Comparison of ENCODE assay signal across 35 cellular contexts in genomic region chr14:88908216-88908615, GRCh38.
"Had no signal": no experiment of that assay in that cellular context is flagged by ENCODE, and none has a peak within 500 bp of the region (broad histone marks: within the 10 kb centered on the region; RNA-seq: fewer than 3 reads in every experiment).

No MANE protein-coding gene starts in this region.

- FAIRE-seq: astrocyte, bronchial epithelial cell had no signal

- H3K4me1 ChIP-seq: adrenal gland, ascending aorta, body of pancreas, breast epithelium had no signal

- H3K9me3 ChIP-seq: adrenal gland, ascending aorta had no signal

- H3K4me3 ChIP-seq: adrenal gland, ascending aorta, body of pancreas, breast epithelium, cardiac muscle cell had no signal

- H3K36me3 ChIP-seq: adrenal gland, ascending aorta, brain microvascular endothelial cell, breast epithelium, cardiac muscle cell had no signal

- H3K27ac ChIP-seq: adrenal gland, ascending aorta, body of pancreas, brain microvascular endothelial cell, breast epithelium, cardiac muscle cell had no signal

- DNase-seq: activated effector memory CD4-positive, alpha-beta T cell treated with anti-CD3 and anti-CD28 coated beads, Interleukin-2, amount 50 U/mL, for 16 hours; activated effector memory CD4-positive, alpha-beta T cell treated with Interleukin-2 at 50 U/mL for 16 hours; activated gamma-delta T cell; activated gamma-delta T cell treated with Interleukin-2 at 50 U/mL for 16 hours; activated naive CD4-positive, alpha-beta T cell; activated naive CD4-positive, alpha-beta T cell treated with anti-CD3 and anti-CD28 coated beads for 36 hours; activated naive CD4-positive, alpha-beta T cell treated with anti-CD3 and anti-CD28 coated beads, Interleukin-2, amount 10 ng/mL, durations not matched to agents 7 days and 5 days; activated naive CD4-positive, alpha-beta T cell treated with anti-CD3 and anti-CD28 coated beads, Interleukin-2, amount 50 U/mL, for 16 hours; activated naive CD4-positive, alpha-beta T cell treated with Interleukin-2 at 50 U/mL for 16 hours; activated naive CD8-positive, alpha-beta T cell treated with anti-CD3 and anti-CD28 coated beads for 36 hours; activated naive CD8-positive, alpha-beta T cell treated with anti-CD3 and anti-CD28 coated beads, Interleukin-2, amount 10 ng/mL, durations not matched to agents 7 days and 5 days; activated naive CD8-positive, alpha-beta T cell treated with anti-CD3 and anti-CD28 coated beads, Interleukin-2, amount 50 U/mL, for 24 hours; activated T-cell treated with anti-CD3 and anti-CD28 coated beads for 4 hours; activated T-cell treated with anti-CD3 and anti-CD28 coated beads, Interleukin-2, amount 50 U/mL, for 1 hour; activated T-cell treated with anti-CD3 and anti-CD28 coated beads, Interleukin-2, amount 50 U/mL, for 24 hours; activated T-cell treated with anti-CD3 and anti-CD28 coated beads, Interleukin-2, amount 50 U/mL, for 4 hours; activated T-cell treated with anti-CD3 and anti-CD28 coated beads, Interleukin-2, amount 50 U/mL, for 48 hours; activated T-cell treated with anti-CD3 and anti-CD28 coated beads, Interleukin-2, amount 50 U/mL, for 72 hours; adrenal gland; amniotic stem cell; amygdala; anterior cingulate cortex; aorta; body of pancreas; brain microvascular endothelial cell; caudate nucleus; central memory CD4-positive, alpha-beta T cell; cerebellar nuclear complex had no signal

- ATAC-seq: activated naive CD4-positive, alpha-beta T cell treated with anti-CD3 and anti-CD28 coated beads, Interleukin-2, amount 50 U/mL, for 72 hours; activated naive CD8-positive, alpha-beta T cell treated with anti-CD3 and anti-CD28 coated beads, Interleukin-2, amount 50 U/mL, for 24 hours; activated T-cell treated with anti-CD3 and anti-CD28 coated beads, Interleukin-2, amount 50 U/mL, for 4 hours; activated T-cell treated with anti-CD3 and anti-CD28 coated beads, Interleukin-2, amount 50 U/mL, for 72 hours; activated T-helper 17 cell treated with anti-CD3 and anti-CD28 coated beads, Interleukin-2, amount 50 U/mL, for 72 hours; body of pancreas had no signal

- H3K27me3 ChIP-seq: adrenal gland, ascending aorta, body of pancreas, brain microvascular endothelial cell, breast epithelium, cardiac muscle cell had no signal
